Comparison of ENCODE assay signal across 8 cellular contexts in genomic region chr20:645318-646106, GRCh38. TPM values are rescaled to one million over a fixed set of nuclear protein-coding genes. Genes with fewer than 3 reads are reported as not detected.
DNase-seq lines count a peak whose midpoint lies in the region; ATAC-seq lines count a peak whose summit lies in the region.

No MANE protein-coding gene starts in this region.

- peak; percentile 72 for ATAC-seq in HG02798 (IDR thresholded peaks at IDR 0.05; ENCODE audit: poor library complexity, unreplicated experiment)
- peak; percentile 80 for ATAC-seq in left lobe of liver
- ATAC-seq in GM18519 (IDR thresholded peaks at IDR 0.05; ENCODE audit: low FRiP score, unreplicated experiment): no peak

- DNase-seq in GM03348 (ENCODE audit: low spot score): peak; percentile 88
- DNase-seq in NCI-H2227 treated with DMSO at 0.1 percent for 48 hours (lab: John Stamatoyannopoulos, UW): peak; percentile 53
- peak; percentile 19 for DNase-seq in activated CD4-positive, CD25-positive, alpha-beta regulatory T cell treated with anti-CD3 and anti-CD28 coated beads, Interleukin-2, amount 50 U/mL, for 16 hours (ENCODE audit: low read depth, low spot score)
- peak; percentile 35 for DNase-seq in cerebellum (ENCODE audit: low spot score)
- DNase-seq in left lobe of liver (ENCODE audit: low spot score): peak; percentile 57
- peak in 2 of 3 donors; percentile 26 to 55 for DNase-seq in stimulated activated CD4-positive, alpha-beta T cell treated with anti-CD3 and anti-CD28 coated beads, TNF-alpha, amount 100 ng/mL, for 1 hour (ENCODE audit: low read depth in 3 of 3, low spot score in 1 of 3)

RNA-seq across cellular contexts. Expression of gene SRXN1, which starts 7.5 kb away (rescaled TPM):
- total RNA-seq in cerebellum (6.5 TPM), left lobe of liver (15.7 TPM)

RNA-seq across cellular contexts. Expression of gene SCRT2, which starts 30.1 kb away (rescaled TPM):
- total RNA-seq in cerebellum: 2.9 TPM
- not detected for total RNA-seq in left lobe of liver

RNA-seq across cellular contexts. Expression of gene TCF15, which starts 35.4 kb away (rescaled TPM):
- total RNA-seq in cerebellum (0.36 TPM), left lobe of liver (not detected)

Comparison
In these comparisons a context has a peak if more than half of its experiments do, and no peak if none do; other contexts are left out.
1. DNase-seq: peak in every context shown above with its lines; median percentile 88 in GM03348; 57 in left lobe of liver; 53 in NCI-H2227 treated with DMSO at 0.1 percent for 48 hours; 40 in stimulated activated CD4-positive, alpha-beta T cell treated with anti-CD3 and anti-CD28 coated beads, TNF-alpha, amount 100 ng/mL, for 1 hour; 35 in cerebellum; 19 in activated CD4-positive, CD25-positive, alpha-beta regulatory T cell treated with anti-CD3 and anti-CD28 coated beads, Interleukin-2, amount 50 U/mL, for 16 hours.